Comparison of ENCODE assay signal across 9 cellular contexts in the genomic region with DNA sequence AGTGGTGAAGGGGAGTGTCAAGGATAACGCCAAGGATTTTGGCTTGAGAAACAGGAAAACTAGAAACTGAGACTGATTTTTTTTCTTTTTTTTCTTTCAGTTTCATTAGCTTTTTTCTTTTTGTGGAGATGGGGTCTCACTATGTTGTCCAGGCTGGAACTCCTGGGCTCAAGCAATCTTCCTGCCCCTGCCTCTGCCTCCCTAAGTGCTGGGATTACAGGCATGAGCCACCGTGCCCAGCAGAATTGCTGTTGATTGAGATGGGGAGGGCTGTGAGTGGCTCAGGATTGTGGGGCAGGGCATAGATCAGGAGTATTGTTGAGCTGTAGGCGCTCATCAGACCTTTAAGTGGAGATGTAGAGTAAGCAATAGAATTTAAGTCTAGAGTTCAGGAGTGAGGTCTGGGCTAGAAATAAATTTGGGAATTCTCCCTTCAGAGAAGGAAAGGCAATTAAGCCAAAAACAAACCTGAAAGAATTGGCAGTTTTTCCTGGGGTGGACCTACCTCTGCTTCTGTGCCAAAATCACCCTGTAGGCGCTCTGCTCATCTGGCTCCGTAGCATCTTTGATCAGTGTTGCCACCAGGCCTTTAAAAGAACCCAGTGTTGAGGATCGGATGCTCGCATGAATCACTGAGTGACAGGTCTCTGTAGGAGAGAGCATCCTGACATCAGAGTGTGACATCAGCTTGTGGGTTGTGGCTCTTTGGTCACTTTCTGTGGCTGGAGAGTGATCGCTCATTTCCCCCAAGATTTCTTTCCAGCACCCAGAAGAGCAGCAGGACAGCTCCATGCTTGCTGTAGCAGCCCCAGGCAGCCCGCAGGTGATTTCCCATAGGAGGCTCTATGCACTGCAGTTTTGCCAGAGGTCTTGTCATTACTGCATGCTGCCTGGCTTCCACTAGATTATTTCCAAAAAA.
DNase-seq lines count a peak whose midpoint lies in the region; ATAC-seq and TF ChIP-seq lines count a peak whose summit lies in the region.
"Had no signal": no experiment of that assay in that cellular context is flagged by ENCODE, and none has a peak within 500 bp of the region (broad histone marks: within the 10 kb centered on the region; RNA-seq: fewer than 3 reads in every experiment).

No MANE protein-coding gene starts in this region.

- no peak for ATAC-seq in GM18873 (IDR thresholded peaks at IDR 0.05; ENCODE audit: low FRiP score, unreplicated experiment)

- no peak overlapping the region for H3K4me3 ChIP-seq in astrocyte of the spinal cord (ENCODE audit: low read depth, low read length)
- H3K4me3 ChIP-seq: smooth muscle cell had no signal

- no peak for TF ChIP-seq CTCF in astrocyte of the spinal cord (IDR thresholded peaks at IDR 0.05; ENCODE audit: low read depth, low read length)

- in situ Hi-C loops in astrocyte of the spinal cord (cut with HindIII; ENCODE audit: low sequenced_read_pairs) = no loop called here

- peak; percentile 22 to 35 (median 32) for DNase-seq in activated CD8-positive, alpha-beta memory T cell treated with anti-CD3 and anti-CD28 coated beads for 48 hours (ENCODE audit: low read depth in 2 of 3, low spot score in 2 of 3)
- DNase-seq in activated CD8-positive, alpha-beta memory T cell treated with anti-CD3 and anti-CD28 coated beads for 24 hours = no peak
- peak; percentile 82 for DNase-seq in MV-4-11 (lab: John Stamatoyannopoulos, UW)
- DNase-seq in astrocyte of the spinal cord (ENCODE audit: low read depth, low spot score) = peak; percentile 13
- DNase-seq in stimulated activated CD8-positive, alpha-beta memory T cell treated with anti-CD3 and anti-CD28 coated beads, Interleukin-4, amount 100 ng/mL, for 48 hours = peak; percentile 77
- DNase-seq in epidermal melanocyte (ENCODE audit: insufficient read length, low spot score) = no peak
- no peak for DNase-seq in COR-L47 (lab: John Stamatoyannopoulos, UW)

Comparison
In these comparisons a context has a peak if more than half of its experiments do, and no peak if none do; other contexts are left out.
1. DNase-seq: peak in activated CD8-positive, alpha-beta memory T cell treated with anti-CD3 and anti-CD28 coated beads for 48 hours (3 of 3), MV-4-11 (single experiment), astrocyte of the spinal cord (single experiment) and stimulated activated CD8-positive, alpha-beta memory T cell treated with anti-CD3 and anti-CD28 coated beads, Interleukin-4, amount 100 ng/mL, for 48 hours (single experiment); none in activated CD8-positive, alpha-beta memory T cell treated with anti-CD3 and anti-CD28 coated beads for 24 hours (single experiment), epidermal melanocyte (single experiment) and COR-L47 (single experiment).